21 cellular contexts compared by ENCODE assay signal in the genomic region with DNA sequence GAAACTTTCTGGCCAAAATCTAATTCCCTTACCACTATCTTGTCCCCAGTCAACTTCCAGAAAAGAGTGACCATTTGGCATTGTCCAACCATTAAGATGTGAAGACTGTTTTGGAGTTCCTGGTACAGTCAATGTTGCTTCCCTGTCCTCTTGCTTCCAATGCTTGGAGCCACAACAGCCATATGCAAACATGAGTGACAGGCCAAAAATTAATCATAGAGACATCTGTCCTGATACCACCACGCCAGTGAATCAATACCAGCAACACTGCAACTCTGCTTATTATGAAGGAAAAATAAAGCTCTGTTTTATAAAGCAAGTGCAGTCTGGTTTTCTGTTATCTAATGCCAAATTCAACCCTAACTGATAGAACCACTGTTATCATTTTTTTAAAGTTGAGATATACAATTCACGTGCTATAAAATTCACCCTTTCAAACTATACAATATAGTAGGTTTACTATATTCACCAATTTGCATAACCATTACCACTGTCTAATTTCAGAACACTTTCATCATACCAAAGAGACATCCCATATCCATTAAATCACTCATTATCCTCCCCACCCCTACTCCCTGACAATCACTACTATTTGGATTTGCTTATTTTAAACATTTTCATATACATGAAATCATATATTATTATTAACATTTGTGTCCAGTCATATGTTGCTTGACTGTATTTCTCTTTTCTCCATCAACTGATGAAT.
"Had no signal": no experiment of that assay in that cellular context is flagged by ENCODE, and none has a peak within 500 bp of the region (broad histone marks: within the 10 kb centered on the region; RNA-seq: fewer than 3 reads in every experiment).

No MANE protein-coding gene starts in this region.

- H3K4me1 Mint-ChIP-seq: neural progenitor cell had no signal

- H3K4me2 ChIP-seq: neural progenitor cell had no signal

- H3K27ac ChIP-seq: body of pancreas, cardiac muscle cell, heart right ventricle, neural progenitor cell, testis, uterus had no signal

- H3K9ac ChIP-seq: neural progenitor cell had no signal

- H3K4me3 Mint-ChIP-seq: activated CD4-positive, alpha-beta memory T cell treated with anti-CD3 and anti-CD28 coated beads, Interleukin-2, amount 10 ng/mL, durations not matched to agents 7 days and 5 days; activated naive CD4-positive, alpha-beta T cell treated with anti-CD3 and anti-CD28 coated beads, Interleukin-2, amount 10 ng/mL, durations not matched to agents 7 days and 5 days; dendritic cell treated with granulocyte-macrophage colony-stimulating factor and Interleukin-4, amounts not matched to agents 40 ng/mL and 50 ng/mL, for 4 days; neural progenitor cell; stimulated activated naive B cell treated with anti-CD40 and anti-IgM and Interleukin-4, amounts not matched to agents 10 μg/mL and 1 μg/mL and 100 μg/mL, for 72 hours had no signal

- H3K4me3 ChIP-seq: body of pancreas, cardiac muscle cell, heart right ventricle, neural progenitor cell, testis, uterus had no signal

- H3K36me3 Mint-ChIP-seq: naive B cell had no signal

- H3K9me3 ChIP-seq: body of pancreas, testis, uterus had no signal

- H3K27ac Mint-ChIP-seq: activated CD4-positive, alpha-beta memory T cell treated with anti-CD3 and anti-CD28 coated beads, Interleukin-2, amount 10 ng/mL, durations not matched to agents 7 days and 5 days; activated naive CD4-positive, alpha-beta T cell treated with anti-CD3 and anti-CD28 coated beads, Interleukin-2, amount 10 ng/mL, durations not matched to agents 7 days and 5 days; dendritic cell treated with granulocyte-macrophage colony-stimulating factor and Interleukin-4, amounts not matched to agents 40 ng/mL and 50 ng/mL, for 4 days; neural progenitor cell; stimulated activated naive B cell treated with anti-CD40 and anti-IgM and Interleukin-4, amounts not matched to agents 10 μg/mL and 1 μg/mL and 100 μg/mL, for 72 hours had no signal

- H2AFZ ChIP-seq: neural progenitor cell had no signal

- H3K27me3 ChIP-seq: body of pancreas, cardiac muscle cell, heart right ventricle, neural progenitor cell, testis, uterus had no signal

- H3K27me3 Mint-ChIP-seq: activated CD4-positive, alpha-beta memory T cell treated with anti-CD3 and anti-CD28 coated beads, Interleukin-2, amount 10 ng/mL, durations not matched to agents 7 days and 5 days; activated naive CD4-positive, alpha-beta T cell treated with anti-CD3 and anti-CD28 coated beads, Interleukin-2, amount 10 ng/mL, durations not matched to agents 7 days and 5 days; dendritic cell treated with granulocyte-macrophage colony-stimulating factor and Interleukin-4, amounts not matched to agents 40 ng/mL and 50 ng/mL, for 4 days; naive B cell; stimulated activated naive B cell treated with anti-CD40 and anti-IgM and Interleukin-4, amounts not matched to agents 10 μg/mL and 1 μg/mL and 100 μg/mL, for 72 hours had no signal

- H3K4me1 ChIP-seq: neural progenitor cell, testis, uterus had no signal

- DNase-seq: activated CD4-positive, alpha-beta memory T cell treated with anti-CD3 and anti-CD28 coated beads, Interleukin-2, amount 10 ng/mL, durations not matched to agents 7 days and 5 days; activated CD4-positive, alpha-beta T cell treated with anti-CD3 and anti-CD28 coated beads for 48 hours; activated effector memory CD4-positive, alpha-beta T cell treated with anti-CD3 and anti-CD28 coated beads, Interleukin-2, amount 50 U/mL, for 16 hours; activated naive CD4-positive, alpha-beta T cell treated with anti-CD3 and anti-CD28 coated beads, Interleukin-2, amount 10 ng/mL, durations not matched to agents 7 days and 5 days; anterior cingulate cortex; body of pancreas; effector CD4-positive, alpha-beta T cell; foreskin fibroblast; heart right ventricle; left colon; naive B cell; retina; stimulated activated CD4-positive, alpha-beta T cell treated with anti-CD3 and anti-CD28 coated beads, Interleukin-2, amount 100 ng/mL, for 48 hours; stimulated activated CD8-positive, alpha-beta memory T cell treated with anti-CD3 and anti-CD28 coated beads, Interleukin-4, amount 100 ng/mL, for 48 hours; stimulated activated naive B cell treated with anti-CD40 and anti-IgM and Interleukin-4, amounts not matched to agents 10 μg/mL and 1 μg/mL and 100 μg/mL, for 72 hours; testis; trophoblast cell; uterus had no signal

- H3K36me3 ChIP-seq: cardiac muscle cell, neural progenitor cell, uterus had no signal

- H3K9me3 Mint-ChIP-seq: activated CD4-positive, alpha-beta memory T cell treated with anti-CD3 and anti-CD28 coated beads, Interleukin-2, amount 10 ng/mL, durations not matched to agents 7 days and 5 days; activated naive CD4-positive, alpha-beta T cell treated with anti-CD3 and anti-CD28 coated beads, Interleukin-2, amount 10 ng/mL, durations not matched to agents 7 days and 5 days; dendritic cell treated with granulocyte-macrophage colony-stimulating factor and Interleukin-4, amounts not matched to agents 40 ng/mL and 50 ng/mL, for 4 days; naive B cell; neural progenitor cell; stimulated activated naive B cell treated with anti-CD40 and anti-IgM and Interleukin-4, amounts not matched to agents 10 μg/mL and 1 μg/mL and 100 μg/mL, for 72 hours had no signal

- ATAC-seq: body of pancreas; heart right ventricle; left colon; stimulated activated naive B cell treated with anti-CD40 and anti-IgM and Interleukin-4, amounts not matched to agents 10 μg/mL and 1 μg/mL and 100 μg/mL, for 72 hours had no signal
